Comparison of ENCODE assay signal across 18 cellular contexts in the genomic region with DNA sequence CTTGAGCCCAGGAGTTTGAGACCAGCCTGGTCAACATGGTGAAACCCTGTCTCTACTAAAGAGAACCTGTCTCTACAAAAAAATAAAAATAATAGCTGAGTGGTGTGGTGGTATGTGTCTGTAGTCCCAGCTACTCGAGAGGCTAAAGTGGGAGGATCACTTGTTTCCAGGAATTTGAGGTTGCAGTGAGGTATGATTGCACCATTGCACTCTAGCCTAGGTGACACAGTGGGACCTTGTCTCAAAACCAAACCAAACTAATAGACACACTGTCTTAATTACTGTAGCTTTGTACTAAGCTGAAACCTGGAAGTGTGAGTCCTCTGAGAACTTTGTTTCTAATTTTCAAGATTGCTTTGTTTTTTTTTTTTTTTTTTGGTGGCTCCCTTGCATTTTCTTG. TPM values are rescaled to one million over a fixed set of nuclear protein-coding genes. Genes with fewer than 3 reads are reported as not detected.
DNase-seq lines count a peak whose midpoint lies in the region; ATAC-seq lines count a peak whose summit lies in the region.
"Had no signal": no experiment of that assay in that cellular context is flagged by ENCODE, and none has a peak within 500 bp of the region (broad histone marks: within the 10 kb centered on the region; RNA-seq: fewer than 3 reads in every experiment).

No MANE protein-coding gene starts in this region.

- no peak overlapping the region for H3K4me3 Mint-ChIP-seq in activated T-cell treated with anti-CD3 and anti-CD28 coated beads, Interleukin-2, amount 50 U/mL, for 4 hours
- no peak overlapping the region for H3K4me3 Mint-ChIP-seq in activated naive CD8-positive, alpha-beta T cell treated with anti-CD3 and anti-CD28 coated beads, Interleukin-2, amount 50 U/mL, for 24 hours
- no peak overlapping the region for H3K4me3 Mint-ChIP-seq in stimulated activated effector memory CD8-positive, alpha-beta T cell treated with anti-CD3 and anti-CD28 coated beads, Interleukin-12 subunit alpha, Interleukin-12 subunit beta, amount 100 ng/mL, for 72 hours

- H3K4me1 Mint-ChIP-seq in activated T-cell treated with anti-CD3 and anti-CD28 coated beads, Interleukin-2, amount 50 U/mL, for 4 hours (ENCODE audit: low read depth), result peaks cover 68% of the 10 kb centered on the region
- H3K4me1 Mint-ChIP-seq in activated naive CD8-positive, alpha-beta T cell treated with anti-CD3 and anti-CD28 coated beads, Interleukin-2, amount 50 U/mL, for 24 hours, result peaks cover 65% of the 10 kb centered on the region
- peaks cover 52% of the 10 kb centered on the region for H3K4me1 Mint-ChIP-seq in stimulated activated effector memory CD8-positive, alpha-beta T cell treated with anti-CD3 and anti-CD28 coated beads, Interleukin-12 subunit alpha, Interleukin-12 subunit beta, amount 100 ng/mL, for 72 hours

- peaks cover 64% of the 10 kb centered on the region for H3K4me1 ChIP-seq in Karpas-422 (ENCODE audit: low read length)
- H3K4me1 ChIP-seq: colonic mucosa, foreskin keratinocyte, parathyroid adenoma had no signal

- intact Hi-C loops in posterior vena cava (cut with DNase I), result no loop called here

- no peaks in the 10 kb centered on the region for H3K36me3 ChIP-seq in Karpas-422 (ENCODE audit: insufficient read depth, low read length)
- H3K36me3 ChIP-seq: colonic mucosa, WERI-Rb-1 had no signal

- no peaks in the 10 kb centered on the region for H3K9me2 ChIP-seq in Karpas-422 (replicated peaks; ENCODE audit: insufficient read depth, low read length)

- H3K27ac ChIP-seq in Karpas-422 (ENCODE audit: low read length), result peak overlapping the region; percentile 21; the same call in 1 of the 2 replicates
- H3K27ac ChIP-seq: colonic mucosa, foreskin keratinocyte, parathyroid adenoma, WERI-Rb-1 had no signal

- no peak overlapping the region for H3K4me2 ChIP-seq in Karpas-422 (ENCODE audit: low read depth, low read length, poor library complexity, severe bottlenecking)
- H3K4me2 ChIP-seq: smooth muscle cell had no signal

- no peaks in the 10 kb centered on the region for H3K9me3 Mint-ChIP-seq in activated T-cell treated with anti-CD3 and anti-CD28 coated beads, Interleukin-2, amount 50 U/mL, for 4 hours
- no peaks in the 10 kb centered on the region for H3K9me3 Mint-ChIP-seq in activated naive CD8-positive, alpha-beta T cell treated with anti-CD3 and anti-CD28 coated beads, Interleukin-2, amount 50 U/mL, for 24 hours
- no peaks in the 10 kb centered on the region for H3K9me3 Mint-ChIP-seq in stimulated activated effector memory CD8-positive, alpha-beta T cell treated with anti-CD3 and anti-CD28 coated beads, Interleukin-12 subunit alpha, Interleukin-12 subunit beta, amount 100 ng/mL, for 72 hours

- peak; percentile 22 to 62 for ATAC-seq in activated T-cell treated with anti-CD3 and anti-CD28 coated beads, Interleukin-2, amount 50 U/mL, for 4 hours
- peak; percentile 72 for ATAC-seq in activated naive CD8-positive, alpha-beta T cell treated with anti-CD3 and anti-CD28 coated beads, Interleukin-2, amount 50 U/mL, for 24 hours
- peak; percentile 93 for ATAC-seq in stimulated activated effector memory CD8-positive, alpha-beta T cell treated with anti-CD3 and anti-CD28 coated beads, Interleukin-12 subunit alpha, Interleukin-12 subunit beta, amount 100 ng/mL, for 72 hours
- ATAC-seq in GM21447 (IDR thresholded peaks at IDR 0.05; ENCODE audit: unreplicated experiment), result no peak
- ATAC-seq: foreskin keratinocyte had no signal

- H2AFZ ChIP-seq in Karpas-422 (ENCODE audit: low read length), result no peak overlapping the region
- H2AFZ ChIP-seq: parathyroid adenoma had no signal

- H3K27me3 Mint-ChIP-seq in activated T-cell treated with anti-CD3 and anti-CD28 coated beads, Interleukin-2, amount 50 U/mL, for 4 hours (ENCODE audit: low read depth), result no peaks in the 10 kb centered on the region
- H3K27me3 Mint-ChIP-seq in activated naive CD8-positive, alpha-beta T cell treated with anti-CD3 and anti-CD28 coated beads, Interleukin-2, amount 50 U/mL, for 24 hours, result no peaks in the 10 kb centered on the region

- peaks cover 1% of the 10 kb centered on the region for H3K36me3 Mint-ChIP-seq in activated T-cell treated with anti-CD3 and anti-CD28 coated beads, Interleukin-2, amount 50 U/mL, for 4 hours (ENCODE audit: insufficient read depth)
- peaks cover 6% of the 10 kb centered on the region for H3K36me3 Mint-ChIP-seq in activated naive CD8-positive, alpha-beta T cell treated with anti-CD3 and anti-CD28 coated beads, Interleukin-2, amount 50 U/mL, for 24 hours (ENCODE audit: low read depth)
- H3K36me3 Mint-ChIP-seq in stimulated activated effector memory CD8-positive, alpha-beta T cell treated with anti-CD3 and anti-CD28 coated beads, Interleukin-12 subunit alpha, Interleukin-12 subunit beta, amount 100 ng/mL, for 72 hours, result peaks cover 8% of the 10 kb centered on the region

- H3K27me3 ChIP-seq in Karpas-422 (ENCODE audit: low read length), result no peaks in the 10 kb centered on the region
- H3K27me3 ChIP-seq: colonic mucosa, foreskin keratinocyte had no signal

- H3K9ac ChIP-seq in Karpas-422 (ENCODE audit: low read length), result no peak overlapping the region
- H3K9ac ChIP-seq: parathyroid adenoma had no signal

- DNase-seq in activated T-cell treated with anti-CD3 and anti-CD28 coated beads, Interleukin-2, amount 50 U/mL, for 4 hours, result no peak
- DNase-seq in activated T-cell treated with anti-CD3 and anti-CD28 coated beads for 4 hours, result no peak
- DNase-seq in Karpas-422, result no peak
- DNase-seq in activated naive CD8-positive, alpha-beta T cell treated with anti-CD3 and anti-CD28 coated beads, Interleukin-2, amount 50 U/mL, for 24 hours, result no peak
- DNase-seq in stimulated activated effector memory CD8-positive, alpha-beta T cell treated with anti-CD3 and anti-CD28 coated beads, Interleukin-12 subunit alpha, Interleukin-12 subunit beta, amount 100 ng/mL, for 72 hours (ENCODE audit: low spot score in 2 of 2), result no peak
- no peak for DNase-seq in posterior vena cava (ENCODE audit: low spot score)
- DNase-seq in hypothalamus (lab: John Stamatoyannopoulos, UW), result no peak
- DNase-seq: Caco-2; colonic mucosa; NCI-H1436; NCI-H2227 treated with DMSO at 0.1 percent for 48 hours; NK-92 treated with Interleukin-12 subunit alpha and Interleukin-12 subunit beta, amount 100 ng/mL, for 24 hours; Right ventricle myocardium superior; WERI-Rb-1 had no signal

- H3K4me3 ChIP-seq in Karpas-422 (ENCODE audit: low read length), result no peak overlapping the region
- H3K4me3 ChIP-seq: colonic mucosa, smooth muscle cell had no signal

- H3K9me3 ChIP-seq in Karpas-422 (ENCODE audit: low read length), result no peaks in the 10 kb centered on the region
- H3K9me3 ChIP-seq: Caco-2, colonic mucosa had no signal

- H4K20me1 ChIP-seq in Karpas-422 (ENCODE audit: insufficient read depth, low read depth, low read length), result 0 out of 2 replicates have a peak, but pooled peaks cover 6% of the 10 kb centered on the region

- H3K27ac Mint-ChIP-seq in activated naive CD8-positive, alpha-beta T cell treated with anti-CD3 and anti-CD28 coated beads, Interleukin-2, amount 50 U/mL, for 24 hours, result peak overlapping the region; percentile 69
- peak overlapping the region; percentile 54 for H3K27ac Mint-ChIP-seq in stimulated activated effector memory CD8-positive, alpha-beta T cell treated with anti-CD3 and anti-CD28 coated beads, Interleukin-12 subunit alpha, Interleukin-12 subunit beta, amount 100 ng/mL, for 72 hours

- H3K79me2 ChIP-seq in Karpas-422 (ENCODE audit: low read length), result peaks cover 98% of the 10 kb centered on the region

RNA-seq across cellular contexts. Expression of a gene that starts 30.4 kb away (rescaled TPM):
- total RNA-seq in activated T-cell treated with anti-CD3 and anti-CD28 coated beads, Interleukin-2, amount 50 U/mL, for 4 hours, result 10 to 100 TPM; 27.9 to 37.3 (median 31.6) TPM
- total RNA-seq in Karpas-422 (2014; rRNA removed; shearing (Covaris generic); ENCODE audit: low replicate concordance), result 40.0 and 68.1 TPM in 2 replicates
- total RNA-seq in posterior vena cava, result 10 to 100 TPM; 33.5 to 36.1 TPM
